17 cellular contexts compared by ENCODE assay signal in genomic region chr6:161549977-161550655, GRCh38.
A peak's percentile ranks its signal among the peaks of the same experiment; 100 is the strongest.
DNase-seq lines count a peak whose midpoint lies in the region; ATAC-seq and TF ChIP-seq lines count a peak whose summit lies in the region.
"Had no signal": no experiment of that assay in that cellular context is flagged by ENCODE, and none has a peak within 500 bp of the region (broad histone marks: within the 10 kb centered on the region; RNA-seq: fewer than 3 reads in every experiment).

No MANE protein-coding gene starts in this region.

- WGBS in ovary, 3 donors: 71 to 81% (median 78%) methylated on average over 4 of the region's 4 CpGs

- no peak overlapping the region for H3K4me3 ChIP-seq in ovary
- H3K4me3 ChIP-seq: heart left ventricle, lung had no signal

- H3K4me1 ChIP-seq in ovary (ENCODE audit: insufficient read depth): no peaks in the 10 kb centered on the region

- no peak overlapping the region for H3K4me3 Mint-ChIP-seq in activated CD8-positive, alpha-beta T cell treated with anti-CD3 and anti-CD28 coated beads, Interleukin-2, amount 10 ng/mL, durations not matched to agents 7 days and 5 days
- no peak overlapping the region for H3K4me3 Mint-ChIP-seq in stimulated activated effector memory CD8-positive, alpha-beta T cell treated with anti-CD3 and anti-CD28 coated beads, Interleukin-12 subunit alpha, Interleukin-12 subunit beta, amount 100 ng/mL, for 72 hours
- H3K4me3 Mint-ChIP-seq: brain; CD4-positive, alpha-beta T cell had no signal

- intact Hi-C loops in ovary (cut with DNase I): no loop called here

- H3K27ac ChIP-seq in ovary: no peak overlapping the region
- H3K27ac ChIP-seq: heart left ventricle had no signal

- H3K27me3 Mint-ChIP-seq in activated CD8-positive, alpha-beta T cell treated with anti-CD3 and anti-CD28 coated beads, Interleukin-2, amount 10 ng/mL, durations not matched to agents 7 days and 5 days (ENCODE audit: low read depth): no peaks in the 10 kb centered on the region
- H3K27me3 Mint-ChIP-seq: CD4-positive, alpha-beta T cell had no signal

- no peak for TF ChIP-seq EP300 in ovary (IDR thresholded peaks at IDR 0.05)

- no peak for TF ChIP-seq POLR2A in ovary (IDR thresholded peaks at IDR 0.05)

- POLR2A ChIA-PET in HEK293T (lab: Yijun Ruan, JAX): no interaction called here
- POLR2A ChIA-PET in activated CD8-positive, alpha-beta T cell treated with anti-CD3 and anti-CD28 coated beads, Interleukin-2, amount 10 ng/mL, durations not matched to agents 7 days and 5 days (lab: Charles Lee): no interaction called here

- DNase-seq in DMS153 treated with DMSO at 0.1 percent for 48 hours (lab: John Stamatoyannopoulos, UW; ENCODE audit: unreplicated experiment) (peak; percentile 33), HEK293T (ENCODE audit: extremely low spot score) (peak; percentile 45), OCI-M1 (lab: John Stamatoyannopoulos, UW) (peak; percentile 34), iPS-NIHi11 (ENCODE audit: low spot score) (peak; percentile 58), ovary (no peak)
- DNase-seq in activated CD4-positive, alpha-beta T cell treated with anti-CD3 and anti-CD28 coated beads, Interleukin-2, amount 50 U/mL, for 48 hours: no peak
- no peak for DNase-seq in activated CD8-positive, alpha-beta T cell treated with anti-CD3 and anti-CD28 coated beads, Interleukin-2, amount 10 ng/mL, durations not matched to agents 7 days and 5 days
- no peak for DNase-seq in stimulated activated effector memory CD8-positive, alpha-beta T cell treated with anti-CD3 and anti-CD28 coated beads, Interleukin-12 subunit alpha, Interleukin-12 subunit beta, amount 100 ng/mL, for 72 hours (ENCODE audit: low spot score in 2 of 2)
- DNase-seq: activated CD4-positive, alpha-beta T cell treated with anti-CD3 and anti-CD28 coated beads, Interleukin-2, amount 50 U/mL, for 1 hour; activated effector memory CD4-positive, alpha-beta T cell treated with anti-CD3 and anti-CD28 coated beads, Interleukin-2, amount 50 U/mL, for 16 hours; CD4-positive, alpha-beta T cell; HCEC 1CT; heart left ventricle; nucleus accumbens; stimulated activated CD4-positive, alpha-beta T cell treated with anti-CD3 and anti-CD28 coated beads, Interleukin-12 subunit alpha, Interleukin-12 subunit beta, amount 100 ng/mL, for 4 hours had no signal

- no peaks in the 10 kb centered on the region for H3K4me1 Mint-ChIP-seq in activated CD8-positive, alpha-beta T cell treated with anti-CD3 and anti-CD28 coated beads, Interleukin-2, amount 10 ng/mL, durations not matched to agents 7 days and 5 days (ENCODE audit: low read depth)
- peaks cover 5% of the 10 kb centered on the region for H3K4me1 Mint-ChIP-seq in stimulated activated effector memory CD8-positive, alpha-beta T cell treated with anti-CD3 and anti-CD28 coated beads, Interleukin-12 subunit alpha, Interleukin-12 subunit beta, amount 100 ng/mL, for 72 hours

- CTCF ChIA-PET in HEK293T (lab: Yijun Ruan, JAX): no interaction called here
- CTCF ChIA-PET in activated CD8-positive, alpha-beta T cell treated with anti-CD3 and anti-CD28 coated beads, Interleukin-2, amount 10 ng/mL, durations not matched to agents 7 days and 5 days (lab: Charles Lee): no interaction called here

- no peak for TF ChIP-seq CTCF in ovary (IDR thresholded peaks at IDR 0.05)

- H3K27ac Mint-ChIP-seq in activated CD8-positive, alpha-beta T cell treated with anti-CD3 and anti-CD28 coated beads, Interleukin-2, amount 10 ng/mL, durations not matched to agents 7 days and 5 days: no peak overlapping the region
- H3K27ac Mint-ChIP-seq in stimulated activated effector memory CD8-positive, alpha-beta T cell treated with anti-CD3 and anti-CD28 coated beads, Interleukin-12 subunit alpha, Interleukin-12 subunit beta, amount 100 ng/mL, for 72 hours: no peak overlapping the region
- H3K27ac Mint-ChIP-seq: brain; CD4-positive, alpha-beta T cell had no signal

- no peak for ATAC-seq in activated CD8-positive, alpha-beta T cell treated with anti-CD3 and anti-CD28 coated beads, Interleukin-2, amount 10 ng/mL, durations not matched to agents 7 days and 5 days
- no peak for ATAC-seq in stimulated activated effector memory CD8-positive, alpha-beta T cell treated with anti-CD3 and anti-CD28 coated beads, Interleukin-12 subunit alpha, Interleukin-12 subunit beta, amount 100 ng/mL, for 72 hours
- ATAC-seq: heart left ventricle had no signal

- H3K36me3 ChIP-seq in ovary: no peaks in the 10 kb centered on the region
- H3K36me3 ChIP-seq: heart left ventricle had no signal

- H3K9me3 ChIP-seq in ovary: no peaks in the 10 kb centered on the region

- no peaks in the 10 kb centered on the region for H3K27me3 ChIP-seq in ovary
- H3K27me3 ChIP-seq: heart left ventricle had no signal

- no peaks in the 10 kb centered on the region for H3K36me3 Mint-ChIP-seq in activated CD8-positive, alpha-beta T cell treated with anti-CD3 and anti-CD28 coated beads, Interleukin-2, amount 10 ng/mL, durations not matched to agents 7 days and 5 days (ENCODE audit: low read depth)
- no peaks in the 10 kb centered on the region for H3K36me3 Mint-ChIP-seq in stimulated activated effector memory CD8-positive, alpha-beta T cell treated with anti-CD3 and anti-CD28 coated beads, Interleukin-12 subunit alpha, Interleukin-12 subunit beta, amount 100 ng/mL, for 72 hours

- H3K9me3 Mint-ChIP-seq in activated CD8-positive, alpha-beta T cell treated with anti-CD3 and anti-CD28 coated beads, Interleukin-2, amount 10 ng/mL, durations not matched to agents 7 days and 5 days (ENCODE audit: insufficient read depth): peaks cover 13% of the 10 kb centered on the region
- H3K9me3 Mint-ChIP-seq in stimulated activated effector memory CD8-positive, alpha-beta T cell treated with anti-CD3 and anti-CD28 coated beads, Interleukin-12 subunit alpha, Interleukin-12 subunit beta, amount 100 ng/mL, for 72 hours: peaks cover 12% of the 10 kb centered on the region

TF ChIP-seq in HEK293T, 16 proteins besides CTCF, POLR2A, EP300 and RAD21:
- TF ChIP-seq FOXM1 (IDR thresholded peaks at IDR 0.05; ENCODE audit: borderline replicate concordance): no peak
- no peak for TF ChIP-seq ELF4 (IDR thresholded peaks at IDR 0.05)
- TF ChIP-seq ZNF384 (IDR thresholded peaks at IDR 0.05): no peak
- TF ChIP-seq NFRKB (IDR thresholded peaks at IDR 0.05): no peak
- no peak for TF ChIP-seq L3MBTL2 (conservative IDR thresholded peaks at IDR 0.05)

Comparison
In these comparisons a context has a peak if more than half of its experiments do, and no peak if none do; other contexts are left out.
1. DNase-seq: peak in DMS153 treated with DMSO at 0.1 percent for 48 hours (single experiment), HEK293T (single experiment), OCI-M1 (single experiment) and iPS-NIHi11 (single experiment); none in activated CD4-positive, alpha-beta T cell treated with anti-CD3 and anti-CD28 coated beads, Interleukin-2, amount 50 U/mL, for 48 hours (0 of 2), ovary (0 of 5), activated CD8-positive, alpha-beta T cell treated with anti-CD3 and anti-CD28 coated beads, Interleukin-2, amount 10 ng/mL, durations not matched to agents 7 days and 5 days (single experiment) and stimulated activated effector memory CD8-positive, alpha-beta T cell treated with anti-CD3 and anti-CD28 coated beads, Interleukin-12 subunit alpha, Interleukin-12 subunit beta, amount 100 ng/mL, for 72 hours (0 of 2).